In the genomic region with DNA sequence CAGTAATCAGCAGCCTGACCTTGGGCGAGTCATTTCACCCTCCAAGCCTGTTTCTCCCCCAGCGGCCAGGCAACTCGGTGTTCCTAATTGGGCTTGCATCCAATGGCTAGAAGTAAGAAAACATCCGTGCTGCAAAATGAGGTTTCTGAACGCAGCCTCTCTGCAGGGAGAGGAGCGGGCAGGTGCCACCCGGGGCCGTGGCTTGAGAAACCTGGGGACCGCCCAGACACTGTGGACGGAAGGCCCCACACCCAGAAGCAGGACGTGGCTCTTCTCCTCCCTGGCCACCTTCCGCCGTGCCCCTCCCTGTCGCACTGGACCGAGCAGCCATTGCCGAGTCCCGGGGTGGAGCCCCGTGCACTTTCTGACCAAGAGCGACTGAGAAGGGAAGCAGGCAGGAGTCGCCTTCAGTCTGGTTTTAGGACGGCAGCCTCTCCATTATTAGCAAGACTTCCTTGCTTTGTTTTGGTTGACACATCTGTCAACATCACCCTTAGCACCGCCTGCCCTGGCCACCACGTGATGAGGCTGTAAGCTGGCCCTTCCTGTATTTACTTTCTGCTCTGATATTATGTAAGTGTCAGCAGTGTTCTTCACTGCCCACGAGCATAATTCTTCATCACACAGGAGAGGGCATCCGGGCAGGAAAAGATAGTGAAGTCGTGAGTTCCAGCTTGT, we compare ENCODE assay signal across 8 cellular contexts. TPM values are rescaled to one million over a fixed set of nuclear protein-coding genes. Genes with fewer than 3 reads are reported as not detected.
DNase-seq lines count a peak whose midpoint lies in the region; ATAC-seq and TF ChIP-seq lines count a peak whose summit lies in the region.

No MANE protein-coding gene starts in this region.

- peak overlapping the region; percentile 96 to 100 for H3K27ac ChIP-seq in right atrium auricular region

- H3K4me1 ChIP-seq in right atrium auricular region = peaks cover 0 to 45% of the 10 kb centered on the region in 2 donors

- peaks cover 29% of the 10 kb centered on the region for H3K36me3 ChIP-seq in right atrium auricular region

- peak overlapping the region; percentile 99 for H3K4me3 ChIP-seq in astrocyte of the cerebellum (ENCODE audit: low read depth, low read length)
- peak overlapping the region; percentile 70 to 99 for H3K4me3 ChIP-seq in right atrium auricular region

- no peaks in the 10 kb centered on the region for H3K27me3 ChIP-seq in right atrium auricular region

- intact Hi-C loops in posterior vena cava (cut with DNase I) = no loop called here

- DNase-seq in activated T-cell treated with anti-CD3 and anti-CD28 coated beads for 1 hour (ENCODE audit: low read depth) (peak; percentile 9), activated T-cell treated with anti-CD3 and anti-CD28 coated beads for 4 hours (no peak), HuH-7.5 (ENCODE audit: low spot score) (peak; percentile 58), SK-MEL-5 (ENCODE audit: low read depth, low spot score) (peak; percentile 69), astrocyte of the cerebellum (ENCODE audit: low read depth) (no peak), right atrium auricular region (ENCODE audit: low spot score) (peak; percentile 92), posterior vena cava (ENCODE audit: low spot score) (peak; percentile 93)

- in situ Hi-C loops in SK-MEL-5 (cut with HindIII; ENCODE audit: low pct_unique_long_range_greater_than_20kb, low sequenced_read_pairs) (no loop called here), astrocyte of the cerebellum (cut with HindIII; ENCODE audit: low sequenced_read_pairs) (loop anchor here (5.0 kb wide), 1 partner anchor 65 kb away; a partner anchor contains a TSS)

- TF ChIP-seq CTCF in astrocyte of the cerebellum (IDR thresholded peaks at IDR 0.05; ENCODE audit: low read depth, low read length, missing control alignments) = no peak
- TF ChIP-seq CTCF in right atrium auricular region (IDR thresholded peaks at IDR 0.05) = no peak

- H3K9me3 ChIP-seq in right atrium auricular region = no peaks in the 10 kb centered on the region

- no peak for ATAC-seq in GM19328 (IDR thresholded peaks at IDR 0.05; ENCODE audit: unreplicated experiment)

RNA-seq across cellular contexts. Expression of a gene that starts 0.8 kb away (rescaled TPM):
- total RNA-seq in SK-MEL-5 (2014; rRNA removed; shearing (Covaris generic)) = 168 and 180 TPM in 2 replicates
- polyA plus RNA-seq in SK-MEL-5 (2015; cell fraction: cytosol; rRNA removed) = 231 and 390 TPM in 2 replicates
- polyA plus RNA-seq in SK-MEL-5 (2015; cell fraction: nucleus; rRNA removed) = 320 and 327 TPM in 2 replicates
- 100 to 1,000 TPM in 1 of 2 donors, 10 to 100 TPM in 1; 76.4 to 140 TPM for total RNA-seq in right atrium auricular region
- 100 to 1,000 TPM in 1 of 2 donors, 10 to 100 TPM in 1; 99.7 to 106 TPM for total RNA-seq in posterior vena cava

RNA-seq across cellular contexts. Expression of a gene that starts 29.0 kb away (rescaled TPM):
- total RNA-seq in SK-MEL-5 (2014; rRNA removed; shearing (Covaris generic)) = not detected in 2 replicates
- polyA plus RNA-seq in SK-MEL-5 (2015; cell fraction: cytosol; rRNA removed) = not detected in 2 replicates
- not detected in 2 replicates for polyA plus RNA-seq in SK-MEL-5 (2015; cell fraction: nucleus; rRNA removed)
- total RNA-seq in right atrium auricular region = not detected
- under 1 TPM in 1 of 2 donors, not detected in 1; 0.60 TPM for total RNA-seq in posterior vena cava

RNA-seq across cellular contexts. Expression of a gene that starts 56.6 kb away (rescaled TPM):
- 3.5 and 6.9 TPM in 2 replicates for total RNA-seq in SK-MEL-5 (2014; rRNA removed; shearing (Covaris generic))
- 8.2 and 9.1 TPM in 2 replicates for polyA plus RNA-seq in SK-MEL-5 (2015; cell fraction: cytosol; rRNA removed)
- polyA plus RNA-seq in SK-MEL-5 (2015; cell fraction: nucleus; rRNA removed) = 28.0 and 46.6 TPM in 2 replicates
- 1 to 10 TPM; 8.0 to 9.7 TPM for total RNA-seq in right atrium auricular region
- total RNA-seq in posterior vena cava = 10 to 100 TPM; 37.8 to 53.2 TPM

Comparison
In these comparisons a context has a peak if more than half of its experiments do, and no peak if none do; other contexts are left out.
1. DNase-seq: peak in activated T-cell treated with anti-CD3 and anti-CD28 coated beads for 1 hour (single experiment), HuH-7.5 (single experiment), SK-MEL-5 (single experiment), right atrium auricular region (single experiment) and posterior vena cava (single experiment); none in activated T-cell treated with anti-CD3 and anti-CD28 coated beads for 4 hours (single experiment) and astrocyte of the cerebellum (single experiment).